In genomic region chr4:176611954-176612353, GRCh38 we compare ENCODE assay signal across 16 cellular contexts.
"Had no signal": no experiment of that assay in that cellular context is flagged by ENCODE, and none has a peak within 500 bp of the region (broad histone marks: within the 10 kb centered on the region; RNA-seq: fewer than 3 reads in every experiment).

No MANE protein-coding gene starts in this region.

- H3K27me3 ChIP-seq: gastrocnemius medialis, heart right ventricle, ovary, right lobe of liver, upper lobe of right lung had no signal

- H3K36me3 ChIP-seq: gastrocnemius medialis, heart right ventricle, ovary, right lobe of liver, upper lobe of right lung had no signal

- DNase-seq: activated CD4-positive, alpha-beta memory T cell treated with anti-CD3 and anti-CD28 coated beads, Interleukin-2, amount 10 ng/mL, durations not matched to agents 7 days and 5 days; activated CD4-positive, alpha-beta T cell treated with anti-CD3 and anti-CD28 coated beads for 4 hours; activated T-cell treated with anti-CD3 and anti-CD28 coated beads, Interleukin-2, amount 50 U/mL, for 24 hours; amniotic stem cell; dorsolateral prefrontal cortex; erythroblast; gastrocnemius medialis; heart right ventricle; midbrain; ovary; right lobe of liver; stimulated activated naive CD8-positive, alpha-beta T cell treated with anti-CD3 and anti-CD28 coated beads, Interleukin-15, amount 100 ng/mL, for 72 hours; upper lobe of right lung had no signal

- H3K9me3 ChIP-seq: gastrocnemius medialis, ovary, right lobe of liver, upper lobe of right lung had no signal

- H3K27me3 Mint-ChIP-seq: activated CD4-positive, alpha-beta memory T cell treated with anti-CD3 and anti-CD28 coated beads, Interleukin-2, amount 10 ng/mL, durations not matched to agents 7 days and 5 days; activated T-cell treated with anti-CD3 and anti-CD28 coated beads, Interleukin-2, amount 50 U/mL, for 24 hours; stimulated activated naive CD8-positive, alpha-beta T cell treated with anti-CD3 and anti-CD28 coated beads, Interleukin-15, amount 100 ng/mL, for 72 hours had no signal

- H3K27ac ChIP-seq: dorsolateral prefrontal cortex, gastrocnemius medialis, heart right ventricle, ovary, right lobe of liver, upper lobe of right lung had no signal

- ATAC-seq: gastrocnemius medialis; heart right ventricle; right lobe of liver; stimulated activated naive CD8-positive, alpha-beta T cell treated with anti-CD3 and anti-CD28 coated beads, Interleukin-15, amount 100 ng/mL, for 72 hours; upper lobe of right lung had no signal

- H3K4me3 Mint-ChIP-seq: activated CD4-positive, alpha-beta memory T cell treated with anti-CD3 and anti-CD28 coated beads, Interleukin-2, amount 10 ng/mL, durations not matched to agents 7 days and 5 days; activated naive CD4-positive, alpha-beta T cell treated with anti-CD3 and anti-CD28 coated beads, Interleukin-2, amount 50 U/mL, for 24 hours; activated T-cell treated with anti-CD3 and anti-CD28 coated beads, Interleukin-2, amount 50 U/mL, for 24 hours; stimulated activated naive CD8-positive, alpha-beta T cell treated with anti-CD3 and anti-CD28 coated beads, Interleukin-15, amount 100 ng/mL, for 72 hours had no signal

- H3K4me1 ChIP-seq: gastrocnemius medialis, right lobe of liver, upper lobe of right lung had no signal

- H3K36me3 Mint-ChIP-seq: activated naive CD4-positive, alpha-beta T cell treated with anti-CD3 and anti-CD28 coated beads, Interleukin-2, amount 50 U/mL, for 24 hours had no signal

- H3K9me3 Mint-ChIP-seq: activated CD4-positive, alpha-beta memory T cell treated with anti-CD3 and anti-CD28 coated beads, Interleukin-2, amount 10 ng/mL, durations not matched to agents 7 days and 5 days; activated naive CD4-positive, alpha-beta T cell treated with anti-CD3 and anti-CD28 coated beads, Interleukin-2, amount 50 U/mL, for 24 hours; stimulated activated naive CD8-positive, alpha-beta T cell treated with anti-CD3 and anti-CD28 coated beads, Interleukin-15, amount 100 ng/mL, for 72 hours had no signal

- H3K4me3 ChIP-seq: dorsolateral prefrontal cortex, gastrocnemius medialis, heart right ventricle, lung, ovary, right lobe of liver, upper lobe of right lung had no signal

- FAIRE-seq: islet of Langerhans had no signal

- H3K27ac Mint-ChIP-seq: activated CD4-positive, alpha-beta memory T cell treated with anti-CD3 and anti-CD28 coated beads, Interleukin-2, amount 10 ng/mL, durations not matched to agents 7 days and 5 days; activated naive CD4-positive, alpha-beta T cell treated with anti-CD3 and anti-CD28 coated beads, Interleukin-2, amount 50 U/mL, for 24 hours; activated T-cell treated with anti-CD3 and anti-CD28 coated beads, Interleukin-2, amount 50 U/mL, for 24 hours; stimulated activated naive CD8-positive, alpha-beta T cell treated with anti-CD3 and anti-CD28 coated beads, Interleukin-15, amount 100 ng/mL, for 72 hours had no signal

- H3K4me1 Mint-ChIP-seq: activated CD4-positive, alpha-beta memory T cell treated with anti-CD3 and anti-CD28 coated beads, Interleukin-2, amount 10 ng/mL, durations not matched to agents 7 days and 5 days; activated naive CD4-positive, alpha-beta T cell treated with anti-CD3 and anti-CD28 coated beads, Interleukin-2, amount 50 U/mL, for 24 hours; stimulated activated naive CD8-positive, alpha-beta T cell treated with anti-CD3 and anti-CD28 coated beads, Interleukin-15, amount 100 ng/mL, for 72 hours had no signal
